Comparison of ENCODE assay signal across 8 cellular contexts in genomic region chr3:40310690-40311089, GRCh38. TPM values are rescaled to one million over a fixed set of nuclear protein-coding genes. Genes with fewer than 3 reads are reported as not detected.
DNase-seq lines count a peak whose midpoint lies in the region; ATAC-seq and TF ChIP-seq lines count a peak whose summit lies in the region.

No MANE protein-coding gene starts in this region.

- H3K9ac ChIP-seq in liver (ENCODE audit: low read depth in 1 of 2, low read length in 2 of 2), result peak overlapping the region; percentile 86 to 89

- H3K27ac ChIP-seq in left ventricle myocardium inferior (replicated peaks) (peak overlapping the region; percentile 97), liver (ENCODE audit: low read depth in 1 of 2, low read length in 2 of 2) (no peak overlapping the region), thyroid gland (peak overlapping the region in 2 of 3 donors; percentile 86 to 93)

- ATAC-seq in Right ventricle myocardium inferior (no peak), GM19467 (IDR thresholded peaks at IDR 0.05; ENCODE audit: unreplicated experiment) (no peak), HG03439 (IDR thresholded peaks at IDR 0.05; ENCODE audit: unreplicated experiment) (no peak)

- peaks cover 69% of the 10 kb centered on the region for H3K4me1 ChIP-seq in left ventricle myocardium inferior
- peaks cover 0 to 23% (median 12%) of the 10 kb centered on the region in 4 donors for H3K4me1 ChIP-seq in liver (ENCODE audit: control insufficient read depth in 4 of 4, insufficient read depth in 4 of 4, low read length in 3 of 4)
- H3K4me1 ChIP-seq in thyroid gland, result peaks cover 15 to 18% of the 10 kb centered on the region in 2 donors

- 26% methylated on average over 6 of the region's 6 CpGs for WGBS in liver
- whole genome bisulfite sequencing in thyroid gland, 2 donors, result 6 to 10% methylated on average over 6 of the region's 6 CpGs

- H3K27me3 ChIP-seq in left ventricle myocardium inferior (ENCODE audit: low read depth) (no peaks in the 10 kb centered on the region), liver (ENCODE audit: control insufficient read depth in 4 of 4, insufficient read depth in 4 of 4, low read length in 3 of 4) (no peaks in the 10 kb centered on the region), thyroid gland (no peaks in the 10 kb centered on the region)

- no peaks in the 10 kb centered on the region for H3K9me3 ChIP-seq in left ventricle myocardium inferior (replicated peaks)
- H3K9me3 ChIP-seq in liver (ENCODE audit: control insufficient read depth in 4 of 4, low read length in 3 of 4), result no peaks in the 10 kb centered on the region
- no peaks in the 10 kb centered on the region for H3K9me3 ChIP-seq in thyroid gland

- intact Hi-C loops in left ventricle myocardium inferior (cut with micrococcal nuclease), result no loop called here
- intact Hi-C loops in Right ventricle myocardium inferior (cut with DNase I), result loop anchor here (10.0 kb wide), 1 partner anchor 586 kb away; no protein-coding TSS in a partner anchor
- intact Hi-C loops in thyroid gland (cut with DNase I), result loop anchor here (10.0 kb wide), 1 partner anchor 154 kb away; no protein-coding TSS in a partner anchor

- H3K36me3 ChIP-seq in left ventricle myocardium inferior (peaks cover 44% of the 10 kb centered on the region), liver (ENCODE audit: control insufficient read depth in 4 of 4, insufficient read depth in 3 of 4, low read depth in 1 of 4, low read length in 3 of 4) (peaks cover 0 to 16% (median 14%) of the 10 kb centered on the region in 4 donors), thyroid gland (peaks cover 14 to 24% of the 10 kb centered on the region in 2 donors)

- no peak for TF ChIP-seq POLR2A in thyroid gland (IDR thresholded peaks at IDR 0.05)

- TF ChIP-seq CTCF in left ventricle myocardium inferior (IDR thresholded peaks at IDR 0.05; ENCODE audit: borderline replicate concordance), result no peak
- TF ChIP-seq CTCF in liver (IDR thresholded peaks at IDR 0.05; ENCODE audit: low read depth, low read length, missing input control), result no peak
- no peak for TF ChIP-seq CTCF in thyroid gland (IDR thresholded peaks at IDR 0.05)

- peak overlapping the region; percentile 95 for H3K4me3 ChIP-seq in left ventricle myocardium inferior
- H3K4me3 ChIP-seq in liver (ENCODE audit: low read depth in 1 of 3, low read length in 3 of 3), result peak overlapping the region; percentile 69 to 90 (median 87)
- H3K4me3 ChIP-seq in thyroid gland (replicated peaks in 1 of 3), result peak overlapping the region; percentile 65 to 91 (median 83)

- DNase-seq in left ventricle myocardium inferior (no peak), Right ventricle myocardium inferior (ENCODE audit: missing footprints) (no peak), astrocyte of the hippocampus (ENCODE audit: low read depth, low spot score) (peak; percentile 40), thyroid gland (no peak), GF-D8 (lab: John Stamatoyannopoulos, UW) (no peak)

- no peak for TF ChIP-seq RAD21 in liver (IDR thresholded peaks at IDR 0.05)

TF ChIP-seq in liver, 16 proteins besides CTCF, POLR2A, EP300 and RAD21:
- TF ChIP-seq MAX (IDR thresholded peaks at IDR 0.05) (no peak), NR2F2 (IDR thresholded peaks at IDR 0.05) (no peak), SP1 (IDR thresholded peaks at IDR 0.05) (no peak), ATF3 (IDR thresholded peaks at IDR 0.05) (no peak), GABPA (IDR thresholded peaks at IDR 0.05 in 1 of 2, conservative IDR thresholded peaks at IDR 0.05 in 1 of 2) (no peak), EGR1 (IDR thresholded peaks at IDR 0.05; ENCODE audit: low read depth in 2 of 2) (no peak), HNF4G (IDR thresholded peaks at IDR 0.05) (no peak), FOXA1 (IDR thresholded peaks at IDR 0.05) (no peak), JUND (IDR thresholded peaks at IDR 0.05) (no peak), ZBTB33 (IDR thresholded peaks at IDR 0.05) (no peak), TAF1 (conservative IDR thresholded peaks at IDR 0.05) (no peak), HNF4A (conservative IDR thresholded peaks at IDR 0.05) (no peak), REST (IDR thresholded peaks at IDR 0.05) (no peak), YY1 (IDR thresholded peaks at IDR 0.05) (no peak), RXRA (IDR thresholded peaks at IDR 0.05) (no peak), FOXA2 (IDR thresholded peaks at IDR 0.05) (no peak)

RNA-seq across cellular contexts. Expression of gene EIF1B, which starts 1.2 kb away (rescaled TPM):
- total RNA-seq in left ventricle myocardium inferior (416 TPM), Right ventricle myocardium inferior (327 TPM), liver (10 to 100 TPM; 10.9 to 22.2 TPM), thyroid gland (10 to 100 TPM; 20.9 to 46.1 (median 24.1) TPM)
- 10 to 100 TPM; 33.4 to 33.8 TPM for polyA plus RNA-seq in liver

Comparison
In these comparisons a context has a peak if more than half of its experiments do, and no peak if none do; other contexts are left out.
1. H3K27ac ChIP-seq: peak in left ventricle myocardium inferior (single experiment) and thyroid gland (2 of 3); none in liver (0 of 2).
2. Peak in every context shown above with its lines, with median percentiles within 50 percentile points of each other: H3K4me3 ChIP-seq.